In the genomic region with DNA sequence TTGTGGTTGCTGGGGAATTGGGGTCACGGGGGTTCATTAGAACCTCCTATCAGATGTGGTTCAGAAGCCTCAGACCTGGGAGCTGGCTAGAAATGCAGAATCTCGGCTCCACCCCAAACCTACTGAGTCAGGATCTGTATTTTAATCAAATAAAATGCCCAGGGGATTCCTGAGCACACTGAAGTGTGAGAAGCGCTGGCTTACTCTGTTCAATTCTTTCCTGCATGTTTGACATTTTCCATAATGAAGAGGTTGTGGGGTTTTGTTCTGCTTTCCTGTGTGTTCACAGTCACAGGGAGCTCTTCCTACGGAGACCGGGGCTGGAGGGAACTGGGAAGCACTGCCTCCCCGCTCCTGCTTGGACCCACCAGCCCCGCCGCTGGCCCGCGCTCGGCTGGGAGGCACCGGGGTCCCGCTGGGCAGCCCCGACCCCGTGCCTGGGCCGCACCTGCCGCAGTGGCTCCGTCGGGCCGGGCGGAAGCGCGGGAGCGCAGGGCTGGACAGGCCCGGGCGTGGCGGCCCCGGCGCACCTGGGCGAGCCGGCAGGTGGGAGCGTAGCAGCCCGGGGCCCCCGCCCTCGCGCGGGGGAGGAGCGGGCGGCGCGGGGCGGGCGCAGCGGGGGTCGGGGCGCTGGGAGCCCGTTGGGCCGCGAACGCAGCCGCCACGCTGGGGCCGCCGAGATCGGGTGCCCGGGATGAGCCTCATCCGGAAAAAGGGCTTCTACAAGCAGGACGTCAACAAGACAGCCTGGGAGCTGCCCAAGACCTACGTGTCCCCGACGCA, we compare ENCODE assay signal across 8 cellular contexts. TPM values are rescaled to one million over a fixed set of nuclear protein-coding genes. Genes with fewer than 3 reads are reported as not detected.
DNase-seq lines count a peak whose midpoint lies in the region; FAIRE-seq and TF ChIP-seq lines count a peak whose summit lies in the region.

Gene MAPK13, plus strand, starts transcription at position 625 of the 783 bp plus-strand sequence. Its CDS starts 70 bp downstream, at position 695.

- no peak within 1 kb of the TSS for H3K27ac ChIP-seq in adipose tissue (ENCODE audit: low read depth, low read length)

- no peak for FAIRE-seq in RCC 7860 (lab: Jason Lieb, UNC)

- no peak for TF ChIP-seq CTCF in GM12865 (IDR thresholded peaks at IDR 0.05; ENCODE audit: insufficient read depth, low read depth, low read length, missing control alignments)

- peak within 1 kb of the TSS; percentile 19 for H3K4me3 ChIP-seq in GM12865 (ENCODE audit: low read depth, low read length)

- intact Hi-C loops in posterior cingulate gyrus (cut with DNase I): loop anchor here (10.0 kb wide), 1 partner anchor 235 kb away; no protein-coding TSS in a partner anchor

- 2 to 5% (median 5%) methylated on average over 41 to 61 of the region's 61 CpGs for WGBS in adipose tissue, 3 donors

- DNase-seq in GM12865 (ENCODE audit: low read depth) (no peak), NCI-H510A (lab: John Stamatoyannopoulos, UW) (peak; percentile 82), islet precursor cell (peak; percentile 61), NCI-H82 treated with DMSO at 0.1 percent for 48 hours (lab: John Stamatoyannopoulos, UW; ENCODE audit: unreplicated experiment) (no peak), posterior cingulate gyrus (no peak), RCC 7860 (ENCODE audit: low spot score) (no peak)
- DNase-seq in stimulated activated CD4-positive, alpha-beta T cell treated with anti-CD3 and anti-CD28 coated beads, Interleukin-1b, Interleukin-23, amount 100 ng/mL, for 48 hours: peak; percentile 36

RNA-seq across cellular contexts. Expression of gene MAPK13, which starts in this region (rescaled TPM):
- 10 to 100 TPM; 10.6 to 35.1 (median 12.1) TPM for polyA plus RNA-seq in adipose tissue

Comparison
In these comparisons a context has a peak if more than half of its experiments do, and no peak if none do; other contexts are left out.
1. DNase-seq: peak in NCI-H510A (single experiment), islet precursor cell (single experiment) and stimulated activated CD4-positive, alpha-beta T cell treated with anti-CD3 and anti-CD28 coated beads, Interleukin-1b, Interleukin-23, amount 100 ng/mL, for 48 hours (single experiment); none in GM12865 (single experiment), NCI-H82 treated with DMSO at 0.1 percent for 48 hours (single experiment), posterior cingulate gyrus (0 of 10) and RCC 7860 (single experiment).